Comparison of ENCODE assay signal across 8 cellular contexts in the genomic region with DNA sequence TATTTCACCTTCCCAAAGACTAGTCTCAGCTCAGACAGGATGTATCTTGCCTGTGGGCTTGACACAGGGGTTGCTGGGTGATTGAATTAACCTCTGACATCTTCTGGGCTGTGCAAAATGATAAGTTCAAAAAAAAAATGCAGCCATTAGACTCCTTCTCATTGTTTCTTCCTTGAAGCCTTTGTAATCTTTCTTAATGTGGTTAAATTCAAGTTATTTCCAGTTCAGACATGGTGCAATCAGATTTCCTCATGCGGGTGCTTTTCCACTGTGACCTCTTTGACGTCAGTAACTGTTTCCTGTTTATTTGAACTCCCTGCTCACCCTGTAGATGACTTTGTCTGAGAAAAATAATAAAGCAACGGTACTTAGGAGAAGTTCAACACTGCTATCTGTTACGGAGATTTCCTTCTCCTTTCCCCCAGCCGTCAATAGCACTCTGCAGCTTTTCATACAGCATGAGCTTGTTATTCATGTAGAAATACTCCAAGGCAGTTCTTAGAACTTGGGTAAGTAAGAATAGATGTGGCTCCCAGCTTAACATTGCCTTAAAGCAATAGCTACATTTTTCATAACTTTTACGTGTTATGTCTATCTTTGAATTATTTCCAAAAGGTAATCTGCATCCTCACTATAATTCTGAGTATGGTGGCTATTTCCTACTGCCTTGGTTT.
DNase-seq lines count a peak whose midpoint lies in the region; TF ChIP-seq lines count a peak whose summit lies in the region.

No MANE protein-coding gene starts in this region.

- peak overlapping the region; percentile 80 for H3K27ac ChIP-seq in CD8-positive, alpha-beta memory T cell (ENCODE audit: low read depth, low read length)
- H3K27ac ChIP-seq in ovary (peak overlapping the region; percentile 32 to 75), WERI-Rb-1 (no peak overlapping the region)

- H3K9me3 Mint-ChIP-seq in CD8-positive, alpha-beta memory T cell = no peaks in the 10 kb centered on the region

- H3K27ac Mint-ChIP-seq in CD8-positive, alpha-beta memory T cell = peak overlapping the region; percentile 89 to 100 (median 99)

- POLR2A ChIA-PET in CD8-positive, alpha-beta memory T cell (lab: Charles Lee) = interaction anchor here (0.7 to 2.5 kb wide), 6 partner anchors 17 to 273 kb away, joined by 3 to 8 read pairs (median 4); a partner anchor contains a TSS

- peak overlapping the region; percentile 39 to 78 (median 69) for H3K4me3 Mint-ChIP-seq in CD8-positive, alpha-beta memory T cell

- no peak for TF ChIP-seq CTCF in fibroblast of mammary gland (conservative IDR thresholded peaks at IDR 0.05; ENCODE audit: control insufficient read depth, insufficient read depth, low read depth, low read length)
- TF ChIP-seq CTCF in ovary (IDR thresholded peaks at IDR 0.05) = no peak
- TF ChIP-seq CTCF in WERI-Rb-1 (IDR thresholded peaks at IDR 0.05; ENCODE audit: low read depth, low read length) = no peak

- H3K27me3 Mint-ChIP-seq in CD8-positive, alpha-beta memory T cell = peaks cover 0 to 8% of the 10 kb centered on the region in 2 donors

- intact Hi-C loops in ovary (cut with DNase I) = loop anchor here in 1 of 4 donors (10.0 kb wide), 1 partner anchor 218 kb away; a partner anchor contains a TSS

- TF ChIP-seq POLR2A in ovary (IDR thresholded peaks at IDR 0.05) (peak; percentile 16), erythroblast (IDR thresholded peaks at IDR 0.05; ENCODE audit: low read length) (no peak)

- H3K27me3 ChIP-seq in CD8-positive, alpha-beta memory T cell (ENCODE audit: insufficient read depth, low read length, poor library complexity, severe bottlenecking) = no peaks in the 10 kb centered on the region
- H3K27me3 ChIP-seq in ovary = no peaks in the 10 kb centered on the region
- no peaks in the 10 kb centered on the region for H3K27me3 ChIP-seq in WERI-Rb-1 (ENCODE audit: insufficient read depth, low read depth, severe bottlenecking)

- H3K4me1 Mint-ChIP-seq in CD8-positive, alpha-beta memory T cell = peaks cover 88 to 96% (median 96%) of the 10 kb centered on the region in 3 donors

- peaks cover 93% of the 10 kb centered on the region for H3K4me1 ChIP-seq in CD8-positive, alpha-beta memory T cell (ENCODE audit: insufficient read depth, low read length)
- H3K4me1 ChIP-seq in ovary (ENCODE audit: insufficient read depth) = peaks cover 14% of the 10 kb centered on the region

- DNase-seq in CD8-positive, alpha-beta memory T cell = peak; percentile 32 to 93 (median 83)
- DNase-seq in MV-4-11 (lab: John Stamatoyannopoulos, UW) = peak; percentile 98
- DNase-seq in activated T-cell treated with anti-CD3 and anti-CD28 coated beads for 24 hours (ENCODE audit: low read depth) = peak; percentile 53
- peak; percentile 95 for DNase-seq in fibroblast of mammary gland (ENCODE audit: low read depth)
- DNase-seq in ovary = peak in 1 of 5 donors; percentile 75
- no peak for DNase-seq in WERI-Rb-1
- no peak for DNase-seq in NCI-H1694 treated with DMSO at 0.1 percent for 48 hours (lab: John Stamatoyannopoulos, UW)
- no peak for DNase-seq in erythroblast (lab: John Stamatoyannopoulos, UW)

- CTCF ChIA-PET in CD8-positive, alpha-beta memory T cell (lab: Charles Lee) = interaction anchor here (0.6 to 3.9 kb wide), 12 partner anchors 13 to 361 kb away, joined by 3 to 19 read pairs (median 5); a partner anchor contains a TSS

- H3K4me3 ChIP-seq in CD8-positive, alpha-beta memory T cell (ENCODE audit: low read length) = peak overlapping the region; percentile 35
- H3K4me3 ChIP-seq in fibroblast of mammary gland (ENCODE audit: control insufficient read depth, low read depth, low read length) (no peak overlapping the region), ovary (no peak overlapping the region), WERI-Rb-1 (ENCODE audit: low read depth, low read length) (no peak overlapping the region)

- H3K36me3 ChIP-seq in CD8-positive, alpha-beta memory T cell (ENCODE audit: insufficient read depth, low read length) = peaks cover 9% of the 10 kb centered on the region
- no peaks in the 10 kb centered on the region for H3K36me3 ChIP-seq in ovary
- H3K36me3 ChIP-seq in WERI-Rb-1 = no peaks in the 10 kb centered on the region

- peak; percentile 94 for TF ChIP-seq EP300 in ovary (IDR thresholded peaks at IDR 0.05)

- H3K36me3 Mint-ChIP-seq in CD8-positive, alpha-beta memory T cell = peaks cover 8 to 73% (median 28%) of the 10 kb centered on the region in 3 donors

- 1 to 17% (median 2%) methylated on average over 6 of the region's 6 CpGs for WGBS in ovary, 3 donors

- no peaks in the 10 kb centered on the region for H3K9me3 ChIP-seq in CD8-positive, alpha-beta memory T cell (ENCODE audit: low read length)
- H3K9me3 ChIP-seq in ovary (no peaks in the 10 kb centered on the region), WERI-Rb-1 (ENCODE audit: severe bottlenecking) (no peaks in the 10 kb centered on the region)

Comparison
In these comparisons a context has a peak if more than half of its experiments do, and no peak if none do; other contexts are left out.
1. DNase-seq: peak in CD8-positive, alpha-beta memory T cell (5 of 5), MV-4-11 (single experiment), activated T-cell treated with anti-CD3 and anti-CD28 coated beads for 24 hours (single experiment) and fibroblast of mammary gland (single experiment); none in WERI-Rb-1 (single experiment), NCI-H1694 treated with DMSO at 0.1 percent for 48 hours (single experiment) and erythroblast (0 of 2).